9 cellular contexts compared by ENCODE assay signal in genomic region chr7:157136372-157136771, GRCh38. TPM values are rescaled to one million over a fixed set of nuclear protein-coding genes. Genes with fewer than 3 reads are reported as not detected.
DNase-seq lines count a peak whose midpoint lies in the region; ATAC-seq, FAIRE-seq and TF ChIP-seq lines count a peak whose summit lies in the region.
"Had no signal": no experiment of that assay in that cellular context is flagged by ENCODE, and none has a peak within 500 bp of the region (broad histone marks: within the 10 kb centered on the region; RNA-seq: fewer than 3 reads in every experiment).

No MANE protein-coding gene starts in this region.

- H3K4me1 ChIP-seq in keratinocyte (ENCODE audit: control insufficient read depth, extremely low read depth, insufficient read depth, low read length) (peaks cover 15% of the 10 kb centered on the region), transverse colon (peaks cover 16 to 21% (median 18%) of the 10 kb centered on the region in 4 donors)

- no peaks in the 10 kb centered on the region for H3K27me3 ChIP-seq in CD4-positive, alpha-beta T cell (ENCODE audit: control insufficient read depth, insufficient read depth, low read length)
- H3K27me3 ChIP-seq in WERI-Rb-1 (ENCODE audit: insufficient read depth, low read depth, severe bottlenecking) (no peaks in the 10 kb centered on the region), keratinocyte (ENCODE audit: control insufficient read depth, extremely low read depth, insufficient read depth, low read length) (no peaks in the 10 kb centered on the region), transverse colon (peaks cover 8% of the 10 kb centered on the region)

- peak; percentile 13 for FAIRE-seq in keratinocyte (lab: Jason Lieb, UNC)
- FAIRE-seq: endometrium had no signal

- no peaks in the 10 kb centered on the region for H3K9me3 ChIP-seq in CD4-positive, alpha-beta T cell (ENCODE audit: control insufficient read depth, low read length)
- no peaks in the 10 kb centered on the region for H3K9me3 ChIP-seq in WERI-Rb-1 (ENCODE audit: severe bottlenecking)
- H3K9me3 ChIP-seq in keratinocyte (ENCODE audit: control insufficient read depth, low read depth, low read length), result no peaks in the 10 kb centered on the region
- no peaks in the 10 kb centered on the region for H3K9me3 ChIP-seq in transverse colon

- peaks cover 29% of the 10 kb centered on the region for H3K4me1 Mint-ChIP-seq in CD4-positive, alpha-beta T cell (ENCODE audit: low read depth)

- no peak for ATAC-seq in CD4-positive, alpha-beta T cell (ENCODE audit: poor library complexity)
- no peak for ATAC-seq in stimulated activated naive CD8-positive, alpha-beta T cell treated with anti-CD3 and anti-CD28 coated beads, Interleukin-15, Interleukin-2, amounts not matched to agents 100 U/mL and 50 U/mL, for 24 hours

- H3K9me1 ChIP-seq in keratinocyte (ENCODE audit: control insufficient read depth, extremely low read depth, insufficient read depth, low read length), result no peaks in the 10 kb centered on the region

- 36 to 39% methylated on average over 3 to 4 of the region's 4 CpGs for WGBS in transverse colon (ENCODE audit: low coverage in 1 of 2), 2 donors

- peaks cover 17% of the 10 kb centered on the region for H3K36me3 Mint-ChIP-seq in CD4-positive, alpha-beta T cell (ENCODE audit: low read depth)

- TF ChIP-seq CTCF in CD4-positive, alpha-beta T cell (IDR thresholded peaks at IDR 0.05), result no peak
- peak; percentile 28; the same call in 1 of the 2 replicates for TF ChIP-seq CTCF in WERI-Rb-1 (IDR thresholded peaks at IDR 0.05; ENCODE audit: low read depth, low read length)
- peak; percentile 4 to 36 (median 16) for TF ChIP-seq CTCF in keratinocyte (optimal IDR thresholded peaks at IDR 0.05 in 1 of 3, IDR thresholded peaks at IDR 0.05 in 1 of 3, conservative IDR thresholded peaks at IDR 0.05 in 1 of 3; ENCODE audit: extremely low read depth in 1 of 3, insufficient read depth in 2 of 3, low read length in 3 of 3)
- peak in 2 of 5 experiments; percentile 11 to 21 for TF ChIP-seq CTCF in transverse colon (IDR thresholded peaks at IDR 0.05)

- no peak overlapping the region for H3K27ac ChIP-seq in CD4-positive, alpha-beta T cell (ENCODE audit: low read depth, low read length)
- H3K27ac ChIP-seq in WERI-Rb-1 (no peak overlapping the region), keratinocyte (ENCODE audit: control insufficient read depth, insufficient read depth, low read length) (peak overlapping the region; percentile 10), transverse colon (no peak overlapping the region)

- peak overlapping the region; percentile 77 for H3K27ac Mint-ChIP-seq in CD4-positive, alpha-beta T cell

- peaks cover 11% of the 10 kb centered on the region for H4K20me1 ChIP-seq in keratinocyte (ENCODE audit: control insufficient read depth, extremely low read depth, insufficient read depth, low read length)

- peak overlapping the region; percentile 70 for H3K4me3 Mint-ChIP-seq in CD4-positive, alpha-beta T cell

- peaks cover 2% of the 10 kb centered on the region for H3K27me3 Mint-ChIP-seq in CD4-positive, alpha-beta T cell

- H2AFZ ChIP-seq in keratinocyte (ENCODE audit: control insufficient read depth, low read length), result peak overlapping the region; percentile 83

- peaks cover 23% of the 10 kb centered on the region for H3K79me2 ChIP-seq in keratinocyte (ENCODE audit: control insufficient read depth, insufficient read depth, low read length)

- in situ Hi-C loops in transverse colon (cut with MboI; ENCODE audit: low pct_ligation_motif_present in 1 of 4, low pct_unique_long_range_greater_than_20kb in 1 of 4, low sequenced_read_pairs in 3 of 4), result loop anchor here in 3 of 4 donors (10.0 to 25.0 kb wide), 2 partner anchors 174 to 182 kb away; no protein-coding TSS in a partner anchor

- DNase-seq in CD4-positive, alpha-beta T cell, result no peak
- DNase-seq in Jurkat, Clone E6-1 (ENCODE audit: low read depth, low spot score), result peak; percentile 20
- DNase-seq in WERI-Rb-1 (no peak), keratinocyte (ENCODE audit: low read depth, low spot score) (peak; percentile 53), transverse colon (no peak), middle frontal gyrus (ENCODE audit: extremely low spot score, low spot score) (no peak)
- no peak for DNase-seq in stimulated activated CD4-positive, alpha-beta T cell treated with anti-CD3 and anti-CD28 coated beads, Interleukin-1b, Interleukin-23, amount 100 ng/mL, for 48 hours
- no peak for DNase-seq in stimulated activated naive CD8-positive, alpha-beta T cell treated with anti-CD3 and anti-CD28 coated beads, Interleukin-15, Interleukin-2, amounts not matched to agents 100 U/mL and 50 U/mL, for 24 hours

- CTCF ChIA-PET in CD4-positive, alpha-beta T cell (lab: Charles Lee), result no interaction called here

- no peak overlapping the region for H3K9ac ChIP-seq in keratinocyte (ENCODE audit: control insufficient read depth, extremely low read depth, insufficient read depth, low read length)

- H3K4me2 ChIP-seq in keratinocyte (ENCODE audit: control insufficient read depth, extremely low read depth, insufficient read depth, low read depth, low read length), result peak overlapping the region; percentile 61

- no peaks in the 10 kb centered on the region for H3K9me3 Mint-ChIP-seq in CD4-positive, alpha-beta T cell

- H3K4me3 ChIP-seq in Jurkat, Clone E6-1 (ENCODE audit: low read length), result no peak overlapping the region
- H3K4me3 ChIP-seq in WERI-Rb-1 (ENCODE audit: low read depth, low read length) (no peak overlapping the region), keratinocyte (ENCODE audit: control insufficient read depth in 2 of 3, extremely low read depth in 1 of 3, insufficient read depth in 2 of 3, low read depth in 1 of 3, low read length in 3 of 3) (no peak overlapping the region), transverse colon (no peak overlapping the region)

- no peak for TF ChIP-seq POLR2A in transverse colon (IDR thresholded peaks at IDR 0.05)

- intact Hi-C loops in CD4-positive, alpha-beta T cell (cut with DNase I, micrococcal nuclease), result loop anchor here (5.0 to 10.0 kb wide), 3 partner anchors 162 to 1842 kb away; partner anchors contain the start of genes INSIG1 (in 1 of the 2) and RBM33 (in 1 of the 2)
- intact Hi-C loops in transverse colon (cut with DNase I; ENCODE audit: low total_unique reads), result no loop called here

- POLR2A ChIA-PET in CD4-positive, alpha-beta T cell (lab: Charles Lee), result no interaction called here

- no peak for TF ChIP-seq EP300 in transverse colon (IDR thresholded peaks at IDR 0.05; ENCODE audit: low read depth)

- dilution Hi-C loops in keratinocyte (cut with MboI; ENCODE audit: extremely low pct_ligation_motif_present, low sequenced_read_pairs), result no loop called here

- H3K36me3 ChIP-seq in WERI-Rb-1 (peaks cover 13% of the 10 kb centered on the region), keratinocyte (ENCODE audit: control insufficient read depth in 2 of 2, extremely low read depth in 1 of 2, insufficient read depth in 2 of 2, low read length in 2 of 2) (peaks cover 8 to 10% of the 10 kb centered on the region in 2 experiments), transverse colon (no peaks in the 10 kb centered on the region)

RNA-seq across cellular contexts. Expression of gene UBE3C, which starts 2.4 kb away (rescaled TPM):
- total RNA-seq in CD4-positive, alpha-beta T cell, result 10 to 100 TPM; 30.8 to 32.3 TPM
- polyA plus RNA-seq in Jurkat, Clone E6-1 (2012; ENCODE audit: insufficient read depth, insufficient read length), result 32.2 TPM
- polyA plus RNA-seq in keratinocyte, result 75.3 to 102 TPM (median 89.3 TPM) in 3 replicates
- polyA plus RNA-seq in keratinocyte (2011; ENCODE audit: low read depth), result 77.0 TPM
- 79.3 and 94.4 TPM in 2 replicates for polyA plus RNA-seq in keratinocyte (2011; cell fraction: cytosol; rRNA removed)
- 82.8 and 92.3 TPM in 2 replicates for polyA plus RNA-seq in keratinocyte (2011; cell fraction: nucleus; rRNA removed)
- 32.6 and 74.4 TPM in 2 replicates for polyA plus RNA-seq in keratinocyte (2012; ENCODE audit: low replicate concordance)
- polyA minus RNA-seq in keratinocyte, result 77.2 to 149 TPM (median 113 TPM) in 3 replicates
- 94.8 TPM for polyA minus RNA-seq in keratinocyte (2011; cell fraction: cytosol; rRNA and poly(A)+ RNA removed)
- polyA minus RNA-seq in keratinocyte (2011; cell fraction: nucleus; rRNA and poly(A)+ RNA removed), result 98.4 and 183 TPM in 2 replicates
- 10 to 100 TPM; 47.9 to 91.8 (median 66.2) TPM for total RNA-seq in transverse colon

Comparison
In these comparisons a context has a peak if more than half of its experiments do, and no peak if none do; other contexts are left out.
1. DNase-seq: peak in Jurkat, Clone E6-1 (single experiment) and keratinocyte (single experiment); none in CD4-positive, alpha-beta T cell (0 of 10), WERI-Rb-1 (single experiment), transverse colon (single experiment), stimulated activated CD4-positive, alpha-beta T cell treated with anti-CD3 and anti-CD28 coated beads, Interleukin-1b, Interleukin-23, amount 100 ng/mL, for 48 hours (single experiment), middle frontal gyrus (single experiment) and stimulated activated naive CD8-positive, alpha-beta T cell treated with anti-CD3 and anti-CD28 coated beads, Interleukin-15, Interleukin-2, amounts not matched to agents 100 U/mL and 50 U/mL, for 24 hours (single experiment).